In genomic region chr9:101737705-101738565, GRCh38 we compare ENCODE assay signal across 9 cellular contexts. TPM values are rescaled to one million over a fixed set of nuclear protein-coding genes. Genes with fewer than 3 reads are reported as not detected.
A peak's percentile ranks its signal among the peaks of the same experiment; 100 is the strongest.
DNase-seq lines count a peak whose midpoint lies in the region; ATAC-seq and TF ChIP-seq lines count a peak whose summit lies in the region.
"Had no signal": no experiment of that assay in that cellular context is flagged by ENCODE, and none has a peak within 500 bp of the region (broad histone marks: within the 10 kb centered on the region; RNA-seq: fewer than 3 reads in every experiment).

No MANE protein-coding gene starts in this region.

- H3K27me3 ChIP-seq in KMS-11 (ENCODE audit: insufficient read depth, low read depth) (no peaks in the 10 kb centered on the region), duodenal mucosa (ENCODE audit: control insufficient read depth in 1 of 2, insufficient read depth in 2 of 2, low read length in 2 of 2) (peaks cover 37 to 54% of the 10 kb centered on the region in 2 donors)

- no peaks in the 10 kb centered on the region for H4K20me1 ChIP-seq in KMS-11 (ENCODE audit: insufficient read depth)

- ATAC-seq in naive thymus-derived CD8-positive, alpha-beta T cell = no peak
- ATAC-seq in GM19463 (IDR thresholded peaks at IDR 0.05; ENCODE audit: unreplicated experiment) (no peak), GM21576 (IDR thresholded peaks at IDR 0.05; ENCODE audit: unreplicated experiment) (no peak), GM18907 (IDR thresholded peaks at IDR 0.05; ENCODE audit: unreplicated experiment) (no peak)

- H2AFZ ChIP-seq in KMS-11 (ENCODE audit: low read depth) = 0 out of 2 replicates have a peak overlapping the region, but pooled peaks have one; percentile 5

- DNase-seq in AG20443 (ENCODE audit: low spot score) = peak; percentile 46
- DNase-seq in naive thymus-derived CD8-positive, alpha-beta T cell = no peak
- no peak for DNase-seq in DMS153 treated with DMSO at 0.1 percent for 48 hours (lab: John Stamatoyannopoulos, UW; ENCODE audit: unreplicated experiment)

- POLR2A ChIA-PET in naive thymus-derived CD8-positive, alpha-beta T cell (lab: Charles Lee) = no interaction called here

- H3K36me3 ChIP-seq in KMS-11 (ENCODE audit: insufficient read depth) (no peaks in the 10 kb centered on the region), duodenal mucosa (ENCODE audit: control insufficient read depth in 1 of 2, insufficient read depth in 2 of 2, low read length in 2 of 2) (no peaks in the 10 kb centered on the region)

- peaks cover 5 to 8% (median 6%) of the 10 kb centered on the region in 3 donors for H3K36me3 Mint-ChIP-seq in naive thymus-derived CD8-positive, alpha-beta T cell

- H3K9ac ChIP-seq in KMS-11 (no peak overlapping the region), duodenal mucosa (ENCODE audit: low read depth in 1 of 2, low read length in 2 of 2) (no peak overlapping the region)

- no peak overlapping the region for H3K27ac Mint-ChIP-seq in naive thymus-derived CD8-positive, alpha-beta T cell

- peaks cover 4 to 11% (median 8%) of the 10 kb centered on the region in 4 donors for H3K4me1 Mint-ChIP-seq in naive thymus-derived CD8-positive, alpha-beta T cell

- H3K27me3 Mint-ChIP-seq in naive thymus-derived CD8-positive, alpha-beta T cell = peaks cover 35 to 84% (median 53%) of the 10 kb centered on the region in 5 donors

- no peaks in the 10 kb centered on the region for H3K79me2 ChIP-seq in KMS-11 (ENCODE audit: insufficient read depth, low read depth)

- H3K4me2 ChIP-seq in KMS-11 = no peak overlapping the region

- peak overlapping the region in 9 of 10 donors; percentile 24 to 75 (median 54) for H3K4me3 Mint-ChIP-seq in naive thymus-derived CD8-positive, alpha-beta T cell

- H3K9me3 ChIP-seq in duodenal mucosa (ENCODE audit: control insufficient read depth in 1 of 2, low read length in 2 of 2) = no peaks in the 10 kb centered on the region

- H3K4me3 ChIP-seq in KMS-11 (IDR thresholded peaks at IDR 0.05; ENCODE audit: insufficient read depth, low read depth, low read length) (no peak overlapping the region), duodenal mucosa (ENCODE audit: low read depth in 1 of 2, low read length in 2 of 2) (peak overlapping the region; percentile 48 to 57)

- H3K9me3 Mint-ChIP-seq in naive thymus-derived CD8-positive, alpha-beta T cell = peaks cover 0 to 2% (median 0%) of the 10 kb centered on the region in 9 donors

- H3K27ac ChIP-seq in KMS-11 (no peak overlapping the region), duodenal mucosa (ENCODE audit: low read depth, low read length) (no peak overlapping the region)

- no peaks in the 10 kb centered on the region for H3K4me1 ChIP-seq in KMS-11 (ENCODE audit: low read depth, poor library complexity, severe bottlenecking)
- H3K4me1 ChIP-seq in duodenal mucosa (ENCODE audit: control insufficient read depth in 1 of 2, insufficient read depth in 2 of 2, low read length in 2 of 2) = peaks cover 0 to 6% of the 10 kb centered on the region in 2 donors

- no peak for TF ChIP-seq CTCF in KMS-11 (conservative IDR thresholded peaks at IDR 0.05; ENCODE audit: low read depth, low read length)

RNA-seq across cellular contexts. Expression of gene GRIN3A, which starts 0.5 kb away (rescaled TPM):
- not detected for total RNA-seq in naive thymus-derived CD8-positive, alpha-beta T cell
- under 1 TPM; 0.05 to 0.12 (median 0.09) TPM for polyA plus RNA-seq in naive thymus-derived CD8-positive, alpha-beta T cell
- total RNA-seq: RPMI7951 had no signal
